8 cellular contexts compared by ENCODE assay signal in genomic region chr19:34999498-35000337, GRCh38. TPM values are rescaled to one million over a fixed set of nuclear protein-coding genes. Genes with fewer than 3 reads are reported as not detected.
DNase-seq lines count a peak whose midpoint lies in the region; ATAC-seq, FAIRE-seq and TF ChIP-seq lines count a peak whose summit lies in the region.

Gene GRAMD1A, plus strand, starts transcription at chr19:35000323. Its CDS starts 156 bp downstream, at chr19:35000479.

- peak; percentile 64 for ATAC-seq in GM21390 (IDR thresholded peaks at IDR 0.05; ENCODE audit: unreplicated experiment)

- TF ChIP-seq CTCF in neutrophil (IDR thresholded peaks at IDR 0.05) = peak; percentile 38

- H3K9me3 ChIP-seq in KOPT-K1 (ENCODE audit: insufficient read depth, low read length, poor library complexity, severe bottlenecking) = peaks cover 5% of the 10 kb centered on the region
- H3K9me3 ChIP-seq in SJCRH30 (replicated peaks) = no peaks in the 10 kb centered on the region
- H3K9me3 ChIP-seq in neutrophil = no peaks in the 10 kb centered on the region

- no peak for FAIRE-seq in frontal cortex (lab: Jason Lieb, UNC)

- H3K36me3 ChIP-seq in KOPT-K1 (ENCODE audit: insufficient read depth, low read length) = peaks cover 31% of the 10 kb centered on the region
- H3K36me3 ChIP-seq in SJCRH30 = peaks cover 5% of the 10 kb centered on the region; the same call in 1 of the 2 replicates
- peaks cover 2% of the 10 kb centered on the region for H3K36me3 ChIP-seq in neutrophil

- H3K27ac ChIP-seq in KOPT-K1 (ENCODE audit: low read depth, low read length, poor library complexity, severe bottlenecking) = peak within 1 kb of the TSS; percentile 87
- H3K27ac ChIP-seq in SJCRH30 = peak within 1 kb of the TSS; percentile 60
- peak within 1 kb of the TSS; percentile 99 for H3K27ac ChIP-seq in neutrophil

- no peaks in the 10 kb centered on the region for H3K27me3 ChIP-seq in SJCRH30
- H3K27me3 ChIP-seq in neutrophil = no peaks in the 10 kb centered on the region

- H3K4me1 ChIP-seq in SJCRH30 (no peaks in the 10 kb centered on the region), neutrophil (ENCODE audit: control insufficient read depth in 1 of 2, insufficient read depth in 1 of 2, low read depth in 1 of 2, low read length in 1 of 2) (peaks cover 74 to 84% of the 10 kb centered on the region in 2 experiments)

- peak within 1 kb of the TSS; percentile 65 for H3K4me3 ChIP-seq in SJCRH30
- H3K4me3 ChIP-seq in neutrophil (ENCODE audit: low read depth in 1 of 2, low read length in 1 of 2) = peak within 1 kb of the TSS; percentile 74 to 97

- DNase-seq in CMK (ENCODE audit: low read depth) = peak; percentile 54
- DNase-seq in SJCRH30 = peak; percentile 81 to 84
- DNase-seq in activated naive CD4-positive, alpha-beta T cell treated with Interleukin-2 at 50 U/mL for 16 hours = peak; percentile 79
- DNase-seq in frontal cortex (ENCODE audit: low spot score in 2 of 2) = peak; percentile 96 to 98
- peak; percentile 80 for DNase-seq in superior temporal gyrus (ENCODE audit: extremely low spot score)

RNA-seq across cellular contexts. Expression of gene GRAMD1A, which starts in this region (rescaled TPM):
- total RNA-seq in SJCRH30 (2014; rRNA removed; shearing (Covaris generic)) = 45.5 and 49.4 TPM in 2 replicates
- total RNA-seq in frontal cortex = 29.3 TPM

Comparison
In these comparisons a context has a peak if more than half of its experiments do, and no peak if none do; other contexts are left out.
1. Peak in every context shown above with its lines: DNase-seq, ATAC-seq, H3K4me3 ChIP-seq and H3K27ac ChIP-seq.